7 cellular contexts compared by ENCODE assay signal in genomic region chr2:152717242-152718046, GRCh38. TPM values are rescaled to one million over a fixed set of nuclear protein-coding genes. Genes with fewer than 3 reads are reported as not detected.
DNase-seq lines count a peak whose midpoint lies in the region; ATAC-seq and TF ChIP-seq lines count a peak whose summit lies in the region.

Gene PRPF40A (minus strand): TSS chr2:152717461. CDS start chr2:152717439, 22 bp downstream.

- H3K4me1 ChIP-seq in hepatocyte (ENCODE audit: insufficient read depth), result peaks cover 24% of the 10 kb centered on the region

- peaks cover 81% of the 10 kb centered on the region for H3K79me2 ChIP-seq in hepatocyte

- peak within 1 kb of the TSS; percentile 98 for H2AFZ ChIP-seq in hepatocyte

- no peaks in the 10 kb centered on the region for H3K9me3 ChIP-seq in hepatocyte (ENCODE audit: low read depth)

- no peaks in the 10 kb centered on the region for H3K9me2 ChIP-seq in hepatocyte (replicated peaks; ENCODE audit: insufficient read depth)

- peak within 1 kb of the TSS; percentile 99 for H3K27ac ChIP-seq in hepatocyte

- H3K36me3 ChIP-seq in hepatocyte (replicated peaks; ENCODE audit: insufficient read depth, low read depth), result no peaks in the 10 kb centered on the region

- H3K4me3 ChIP-seq in hepatocyte, result peak within 1 kb of the TSS; percentile 82

- H3K4me2 ChIP-seq in hepatocyte, result peak within 1 kb of the TSS; percentile 85

- no peaks in the 10 kb centered on the region for H3K27me3 ChIP-seq in hepatocyte

- peaks cover 31% of the 10 kb centered on the region for H4K20me1 ChIP-seq in hepatocyte (ENCODE audit: insufficient read depth, poor library complexity, severe bottlenecking)

- DNase-seq in NCI-H2081 (lab: John Stamatoyannopoulos, UW) (peak; percentile 95 to 98), T1000 (lab: John Stamatoyannopoulos, UW) (peak; percentile 95), astrocyte of the hippocampus (ENCODE audit: low read depth, low spot score) (peak; percentile 100), hepatocyte (ENCODE audit: low spot score) (peak; percentile 99), retina (peak; percentile 99)

- peak; percentile 57 for ATAC-seq in GM18508 (IDR thresholded peaks at IDR 0.05; ENCODE audit: insufficient read depth, unreplicated experiment)
- peak; percentile 66 for ATAC-seq in HG03025 (IDR thresholded peaks at IDR 0.05; ENCODE audit: low FRiP score, unreplicated experiment)

- 1% methylated on average over 52 of the region's 68 CpGs for WGBS in hepatocyte (ENCODE audit: low lambda C conversion rate, missing lambda C conversion rate)

- TF ChIP-seq CTCF in hepatocyte (IDR thresholded peaks at IDR 0.05; ENCODE audit: poor library complexity), result no peak

RNA-seq across cellular contexts. Expression of gene PRPF40A, which starts in this region (rescaled TPM):
- 125 and 131 TPM in 2 replicates for total RNA-seq in hepatocyte
- polyA plus RNA-seq in hepatocyte, result 99.6 and 101 TPM in 2 replicates

Comparison
In these comparisons a context has a peak if more than half of its experiments do, and no peak if none do; other contexts are left out.
1. Peak in every context shown above with its lines: DNase-seq, ATAC-seq, H3K4me3 ChIP-seq and H3K27ac ChIP-seq.